In genomic region chr14:106055257-106055656, GRCh38 we compare ENCODE assay signal across 23 cellular contexts.
"Had no signal": no experiment of that assay in that cellular context is flagged by ENCODE, and none has a peak within 500 bp of the region (broad histone marks: within the 10 kb centered on the region; RNA-seq: fewer than 3 reads in every experiment).

No MANE protein-coding gene starts in this region.

- H3K27me3 ChIP-seq: MG63 had no signal

- DNase-seq: Karpas-422; KBM-7; MG63; NCI-H1092; NCI-H1105 treated with DMSO at 0.1 percent for 48 hours; NCI-H1417 treated with DMSO at 0.1 percent for 48 hours; NCI-H146; NCI-H1694 treated with DMSO at 0.1 percent for 48 hours; NCI-H1930; NCI-H2081; NCI-H2171; NCI-H226; NCI-H446; NCI-H510A; NCI-H524 treated with DMSO at 0.1 percent for 48 hours; NCI-H69; NCI-H774; NK-92 treated with Interleukin-12 subunit alpha and Interleukin-12 subunit beta, amount 100 ng/mL, for 24 hours; PC-3; SHP77; SK-N-SH had no signal

- H3K27ac ChIP-seq: RWPE1 had no signal

- H3K36me3 ChIP-seq: MG63 had no signal

- H3K9me3 ChIP-seq: MG63, SK-N-SH had no signal

- H3K9ac ChIP-seq: SK-N-SH had no signal

- H3K4me3 ChIP-seq: MG63 had no signal

- ATAC-seq: Panc1, PC-3 had no signal

- H3K4me2 ChIP-seq: SK-N-SH had no signal
